Comparison of ENCODE assay signal across 8 cellular contexts in genomic region chr17:29613371-29613837, GRCh38. TPM values are rescaled to one million over a fixed set of nuclear protein-coding genes. Genes with fewer than 3 reads are reported as not detected.
A peak's percentile ranks its signal among the peaks of the same experiment; 100 is the strongest.
DNase-seq lines count a peak whose midpoint lies in the region; ATAC-seq and TF ChIP-seq lines count a peak whose summit lies in the region.

No MANE protein-coding gene starts in this region.

- H3K4me1 ChIP-seq in colonic mucosa, result peaks cover 20% of the 10 kb centered on the region

- intact Hi-C loops in colonic mucosa (cut with DNase I), result no loop called here

- DNase-seq in activated CD4-positive, alpha-beta T cell treated with anti-CD3 and anti-CD28 coated beads for 4 hours, result peak; percentile 88 to 94
- DNase-seq in colonic mucosa (peak; percentile 98), left kidney (ENCODE audit: low read depth, low spot score) (peak; percentile 97), KG1 (lab: John Stamatoyannopoulos, UW) (no peak), NCI-H2029 treated with DMSO at 0.1 percent for 48 hours (lab: John Stamatoyannopoulos, UW) (no peak), NCI-H524 (lab: John Stamatoyannopoulos, UW) (no peak)
- DNase-seq in stimulated activated CD4-positive, alpha-beta T cell treated with anti-CD3 and anti-CD28 coated beads, Interleukin-1b, Interleukin-23, amount 100 ng/mL, for 1 hour (ENCODE audit: low read depth in 2 of 2), result peak; percentile 81 to 95

- no peaks in the 10 kb centered on the region for H3K9me3 ChIP-seq in colonic mucosa

- H3K27ac ChIP-seq in colonic mucosa, result no peak overlapping the region

- ATAC-seq in GM21423 (IDR thresholded peaks at IDR 0.05; ENCODE audit: unreplicated experiment), result peak; percentile 32

- peak overlapping the region; percentile 26 to 37 for H3K9ac ChIP-seq in colonic mucosa (ENCODE audit: low read depth in 2 of 2, low read length in 2 of 2)

- H3K27me3 ChIP-seq in colonic mucosa, result peaks cover 4% of the 10 kb centered on the region

- peak; percentile 91 for TF ChIP-seq CTCF in colonic mucosa (IDR thresholded peaks at IDR 0.05)

- H3K36me3 ChIP-seq in colonic mucosa, result no peaks in the 10 kb centered on the region

- H3K4me3 ChIP-seq in colonic mucosa, result peak overlapping the region; percentile 31

RNA-seq across cellular contexts. Expression of gene CORO6, which starts 9.3 kb away (rescaled TPM):
- 1 to 10 TPM in 1 of 2 donors, under 1 TPM in 1; 0.62 to 2.5 TPM for total RNA-seq in colonic mucosa

RNA-seq across cellular contexts. Expression of gene ANKRD13B, which starts 20.5 kb away (rescaled TPM):
- total RNA-seq in colonic mucosa, result 10 to 100 TPM in 1 of 2 donors, 1 to 10 TPM in 1; 3.1 to 10.2 TPM

RNA-seq across cellular contexts. Expression of gene GIT1, which starts 24.0 kb away (rescaled TPM):
- total RNA-seq in colonic mucosa, result 10 to 100 TPM; 32.8 to 54.9 TPM

RNA-seq across cellular contexts. Expression of gene TP53I13, which starts 44.9 kb away (rescaled TPM):
- 10 to 100 TPM; 41.2 to 91.2 TPM for total RNA-seq in colonic mucosa

RNA-seq across cellular contexts. Expression of gene ABHD15, which starts 46.6 kb away (rescaled TPM):
- 10 to 100 TPM; 17.2 to 20.7 TPM for total RNA-seq in colonic mucosa

Comparison
In these comparisons a context has a peak if more than half of its experiments do, and no peak if none do; other contexts are left out.
1. DNase-seq: peak in activated CD4-positive, alpha-beta T cell treated with anti-CD3 and anti-CD28 coated beads for 4 hours (2 of 2), colonic mucosa (single experiment), left kidney (single experiment) and stimulated activated CD4-positive, alpha-beta T cell treated with anti-CD3 and anti-CD28 coated beads, Interleukin-1b, Interleukin-23, amount 100 ng/mL, for 1 hour (2 of 2); none in KG1 (single experiment), NCI-H2029 treated with DMSO at 0.1 percent for 48 hours (single experiment) and NCI-H524 (0 of 2).